1 cellular context compared by ENCODE assay signal in the genomic region with DNA sequence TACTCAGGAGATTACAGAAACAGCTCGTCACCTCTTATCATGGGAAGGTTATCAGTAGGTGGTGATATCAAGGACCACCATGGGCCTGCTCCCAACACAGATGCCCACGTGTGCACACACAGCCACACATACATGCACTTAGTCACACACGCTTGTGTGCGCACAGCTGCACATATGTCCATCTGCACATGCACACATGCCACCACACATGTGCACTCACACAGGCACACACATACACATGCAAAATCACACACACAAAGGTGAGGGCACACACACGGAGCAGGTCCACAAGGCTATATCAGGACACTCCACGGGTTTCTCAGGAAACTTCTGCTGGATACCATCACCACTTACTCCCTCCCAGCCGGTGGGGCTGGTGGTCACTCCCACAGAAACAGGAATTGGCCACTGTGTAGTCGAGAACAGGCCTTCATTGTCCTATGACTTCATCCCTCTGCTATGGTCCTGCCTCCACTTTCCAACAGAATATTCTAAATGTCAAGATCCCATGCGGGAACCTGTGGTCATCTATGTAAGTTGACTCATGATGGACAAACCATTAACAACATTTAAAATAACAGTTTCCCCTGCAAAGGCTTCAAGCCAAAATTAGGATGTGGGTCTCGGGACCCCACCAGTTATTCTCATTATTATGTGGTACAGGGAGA.
TF ChIP-seq lines count a peak whose summit lies in the region.

No MANE protein-coding gene starts in this region.

TF ChIP-seq in liver, 16 proteins besides CTCF, POLR2A, EP300 and RAD21 (continued from another document):
- no peak for TF ChIP-seq REST (IDR thresholded peaks at IDR 0.05)
- TF ChIP-seq, protein P1, sequence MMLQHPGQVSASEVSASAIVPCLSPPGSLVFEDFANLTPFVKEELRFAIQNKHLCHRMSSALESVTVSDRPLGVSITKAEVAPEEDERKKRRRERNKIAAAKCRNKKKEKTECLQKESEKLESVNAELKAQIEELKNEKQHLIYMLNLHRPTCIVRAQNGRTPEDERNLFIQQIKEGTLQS (IDR thresholded peaks at IDR 0.05): no peak
- no peak for TF ChIP-seq JUND (IDR thresholded peaks at IDR 0.05)
- no peak for TF ChIP-seq HNF4A (conservative IDR thresholded peaks at IDR 0.05)
- no peak for TF ChIP-seq ZBTB33 (IDR thresholded peaks at IDR 0.05)
- TF ChIP-seq FOXA2 (IDR thresholded peaks at IDR 0.05): no peak
- no peak for TF ChIP-seq TAF1 (conservative IDR thresholded peaks at IDR 0.05)
- no peak for TF ChIP-seq EGR1 (IDR thresholded peaks at IDR 0.05; ENCODE audit: low read depth in 2 of 2)
- TF ChIP-seq YY1 (IDR thresholded peaks at IDR 0.05): no peak
- TF ChIP-seq SP1 (IDR thresholded peaks at IDR 0.05): no peak
- TF ChIP-seq RXRA (IDR thresholded peaks at IDR 0.05): no peak
- no peak for TF ChIP-seq MAX (IDR thresholded peaks at IDR 0.05)
- no peak for TF ChIP-seq GABPA (IDR thresholded peaks at IDR 0.05 in 1 of 2, conservative IDR thresholded peaks at IDR 0.05 in 1 of 2)
- TF ChIP-seq HNF4G (IDR thresholded peaks at IDR 0.05): no peak
- no peak for TF ChIP-seq FOXA1 (IDR thresholded peaks at IDR 0.05)
